19 cellular contexts compared by ENCODE assay signal in the genomic region with DNA sequence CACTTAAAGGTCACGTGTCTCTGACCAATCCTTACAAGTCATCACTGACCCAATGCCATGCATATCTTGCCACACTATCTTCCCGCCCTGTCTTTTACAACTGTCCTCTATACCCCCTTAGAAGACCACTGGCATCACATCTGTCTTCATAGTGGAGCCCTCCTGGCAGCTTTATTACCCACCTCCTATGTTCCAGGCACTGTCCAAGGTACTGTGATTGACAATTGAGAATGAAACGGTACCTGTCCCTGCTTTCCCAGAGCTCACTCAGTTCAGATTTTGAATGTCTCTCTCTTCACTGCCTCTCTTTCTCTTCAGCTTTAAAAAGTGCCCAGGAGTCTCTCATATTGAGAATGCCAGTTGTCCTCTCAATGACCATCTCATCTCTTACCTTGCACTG.
DNase-seq lines count a peak whose midpoint lies in the region; ATAC-seq, FAIRE-seq and TF ChIP-seq lines count a peak whose summit lies in the region.
"Had no signal": no experiment of that assay in that cellular context is flagged by ENCODE, and none has a peak within 500 bp of the region (broad histone marks: within the 10 kb centered on the region; RNA-seq: fewer than 3 reads in every experiment).

No MANE protein-coding gene starts in this region.

- H3K36me3 Mint-ChIP-seq in GM23338 (ENCODE audit: low read depth) (no peaks in the 10 kb centered on the region), osteocyte (ENCODE audit: unreplicated experiment) (no peaks in the 10 kb centered on the region)
- H3K36me3 Mint-ChIP-seq: CD4-positive, CD25-positive, alpha-beta regulatory T cell; CD8-positive, alpha-beta T cell had no signal

- TF ChIP-seq POLR2A in A549 (IDR thresholded peaks at IDR 0.05; ENCODE audit: low read length) = no peak
- no peak for TF ChIP-seq POLR2A in GM12878 (IDR thresholded peaks at IDR 0.05; ENCODE audit: low read depth, low read length)
- no peak for TF ChIP-seq POLR2A in suprapubic skin (IDR thresholded peaks at IDR 0.05)

- no peak for TF ChIP-seq RAD21 in A549 (conservative IDR thresholded peaks at IDR 0.05 in 1 of 2, IDR thresholded peaks at IDR 0.05 in 1 of 2)
- TF ChIP-seq RAD21 in Ishikawa (IDR thresholded peaks at IDR 0.05; ENCODE audit: low read depth) = no peak
- TF ChIP-seq RAD21 in GM12878 (IDR thresholded peaks at IDR 0.05; ENCODE audit: insufficient read depth, low read depth, low read length) = no peak

- H4K20me1 ChIP-seq in GM23338 (replicated peaks; ENCODE audit: insufficient read depth) (no peaks in the 10 kb centered on the region), GM12878 (ENCODE audit: control insufficient read depth, insufficient read depth) (no peaks in the 10 kb centered on the region)

- H3K27me3 ChIP-seq in GM23338 (ENCODE audit: insufficient read depth) = no peaks in the 10 kb centered on the region
- no peaks in the 10 kb centered on the region for H3K27me3 ChIP-seq in GM12878 (replicated peaks in 1 of 2; ENCODE audit: control insufficient read depth in 2 of 2, insufficient read depth in 2 of 2, low read length in 1 of 2)
- no peaks in the 10 kb centered on the region for H3K27me3 ChIP-seq in suprapubic skin

- intact Hi-C loops in GM12878 (cut with micrococcal nuclease; ENCODE audit: unreplicated experiment) = no loop called here

- no TSS peak for BruUV-seq in GM12878 (replicated peaks; lab: Mats Ljungman, UMichigan)

- H3K27me3 Mint-ChIP-seq in GM23338 (ENCODE audit: insufficient read depth, low read depth, poor library complexity) = no peaks in the 10 kb centered on the region
- no peaks in the 10 kb centered on the region for H3K27me3 Mint-ChIP-seq in osteocyte (ENCODE audit: unreplicated experiment)
- H3K27me3 Mint-ChIP-seq: CD4-positive, CD25-positive, alpha-beta regulatory T cell had no signal

- H3K4me1 ChIP-seq in A549 (no peaks in the 10 kb centered on the region), GM23338 (ENCODE audit: insufficient read depth) (no peaks in the 10 kb centered on the region; the same call in 1 of the 2 replicates), GM12878 (ENCODE audit: control insufficient read depth, insufficient read depth, low read length) (no peaks in the 10 kb centered on the region), suprapubic skin (no peaks in the 10 kb centered on the region)
- H3K4me1 ChIP-seq: Caco-2 had no signal

- H3K9me2 ChIP-seq in GM23338 (ENCODE audit: insufficient read depth) = no peaks in the 10 kb centered on the region

- H3K27ac ChIP-seq in A549 (no peak overlapping the region), GM23338 (ENCODE audit: low read depth) (no peak overlapping the region), GM12878 (ENCODE audit: control insufficient read depth, insufficient read depth) (no peak overlapping the region), suprapubic skin (no peak overlapping the region)
- H3K27ac ChIP-seq: C4-2B had no signal

- H3K9me3 Mint-ChIP-seq in GM23338 (no peaks in the 10 kb centered on the region; the same call in 2 of the 3 replicates), osteocyte (ENCODE audit: unreplicated experiment) (no peaks in the 10 kb centered on the region)
- H3K9me3 Mint-ChIP-seq: CD8-positive, alpha-beta T cell had no signal

- H3K4me1 Mint-ChIP-seq in GM23338 = peaks cover 7% of the 10 kb centered on the region; the same call in 2 of the 3 replicates
- H3K4me1 Mint-ChIP-seq in osteocyte (ENCODE audit: unreplicated experiment) = no peaks in the 10 kb centered on the region
- H3K4me1 Mint-ChIP-seq: CD4-positive, CD25-positive, alpha-beta regulatory T cell had no signal

- SMC1A ChIA-PET in GM12878 (lab: Charles Lee; ENCODE audit: uncharacterized antibody, unreplicated experiment) = no interaction called here

- no peaks in the 10 kb centered on the region for H3F3A ChIP-seq in GM23338 (replicated peaks; ENCODE audit: low read depth)

- H3K4me2 ChIP-seq in A549 (no peak overlapping the region), GM23338 (no peak overlapping the region), GM12878 (ENCODE audit: control insufficient read depth, insufficient read depth) (no peak overlapping the region)

- ATAC-seq in A549 (no peak), GM23338 (no peak), GM12878 (no peak), GM19455 (IDR thresholded peaks at IDR 0.05; ENCODE audit: unreplicated experiment) (no peak)
- ATAC-seq: CD8-positive, alpha-beta T cell had no signal

- DNase-seq in A549 (ENCODE audit: low read depth in 1 of 2, low spot score in 1 of 2) (no peak), GM23338 (ENCODE audit: low spot score) (peak; percentile 1), GM12878 (ENCODE audit: low read depth, low spot score) (no peak), osteocyte (ENCODE audit: extremely low spot score, unreplicated experiment) (no peak), suprapubic skin (ENCODE audit: low spot score in 2 of 2) (no peak)
- DNase-seq in activated T-cell treated with anti-CD3 and anti-CD28 coated beads, Interleukin-2, amount 50 U/mL, for 1 hour = no peak
- DNase-seq: 8988T; Caco-2; CD4-positive, CD25-positive, alpha-beta regulatory T cell; CD8-positive, alpha-beta T cell; DMS153; DND-41; GOT3 had no signal

- H3K27ac Mint-ChIP-seq in GM23338 (no peak overlapping the region), osteocyte (ENCODE audit: unreplicated experiment) (no peak overlapping the region)
- H3K27ac Mint-ChIP-seq: CD4-positive, CD25-positive, alpha-beta regulatory T cell; CD8-positive, alpha-beta T cell had no signal

- FAIRE-seq in A549 (lab: Jason Lieb, UNC) (no peak), GM12878 (lab: Jason Lieb, UNC) (no peak)
- FAIRE-seq: G401.6, H54 had no signal

- H3K9ac ChIP-seq in GM12878 (ENCODE audit: control insufficient read depth, insufficient read depth, low read length) = no peak overlapping the region

- H2AFZ ChIP-seq in GM23338 (no peak overlapping the region), GM12878 (ENCODE audit: control insufficient read depth, low read depth, low read length) (no peak overlapping the region)

- POLR2A ChIA-PET in A549 (lab: Yijun Ruan, JAX) (no interaction called here), GM12878 (lab: Charles Lee) (no interaction called here)

- in situ Hi-C loops in GM12878 (cut with MboI) = no loop called here

- H3K79me2 ChIP-seq in GM23338 (replicated peaks; ENCODE audit: insufficient read depth) (no peaks in the 10 kb centered on the region), GM12878 (ENCODE audit: control insufficient read depth, insufficient read depth, low read length) (no peaks in the 10 kb centered on the region)

- H3K4me3 ChIP-seq in A549 = no peak overlapping the region
- H3K4me3 ChIP-seq in GM23338 = no peak overlapping the region
- no peak overlapping the region for H3K4me3 ChIP-seq in GM12878
- no peak overlapping the region for H3K4me3 ChIP-seq in suprapubic skin
- H3K4me3 ChIP-seq: HAP-1 had no signal

- CTCF ChIA-PET in A549 (lab: Yijun Ruan, JAX) (interaction anchor here (0.6 kb wide), 1 partner anchor 46 kb away, joined by 4 read pairs; no protein-coding TSS in a partner anchor), GM12878 (lab: Yijun Ruan, JAX) (no interaction called here)

- RAD21 ChIA-PET in GM12878 (lab: Charles Lee; ENCODE audit: unreplicated experiment) = no interaction called here

- H3K36me3 ChIP-seq in GM23338 (ENCODE audit: insufficient read depth) (no peaks in the 10 kb centered on the region), GM12878 (ENCODE audit: control insufficient read depth in 2 of 2, insufficient read depth in 2 of 2, low read length in 1 of 2) (no peaks in the 10 kb centered on the region), suprapubic skin (no peaks in the 10 kb centered on the region)
- H3K36me3 ChIP-seq: HAP-1 had no signal

- TF ChIP-seq EP300 in A549 (IDR thresholded peaks at IDR 0.05) (no peak), Ishikawa (IDR thresholded peaks at IDR 0.05; ENCODE audit: borderline replicate concordance) (no peak), GM12878 (IDR thresholded peaks at IDR 0.05; ENCODE audit: borderline replicate concordance in 1 of 2, control insufficient read depth in 1 of 2, low read depth in 2 of 2, low read length in 2 of 2) (no peak), suprapubic skin (IDR thresholded peaks at IDR 0.05) (no peak)

- 0% methylated on average over 3 of the region's 3 CpGs for WGBS in A549 (ENCODE audit: missing lambda C conversion rate)
- 17% methylated on average over 3 of the region's 3 CpGs for WGBS in GM12878 (ENCODE audit: insufficient coverage, insufficient replicate concordance, low lambda C conversion rate, missing lambda C conversion rate)
- 43% methylated on average over 3 of the region's 3 CpGs for WGBS in suprapubic skin

- TF ChIP-seq CTCF in A549 (IDR thresholded peaks at IDR 0.05) (no peak), GM23338 (conservative IDR thresholded peaks at IDR 0.05; ENCODE audit: low read depth in 2 of 2) (no peak), GM12878 (IDR thresholded peaks at IDR 0.05 in 2 of 3, conservative IDR thresholded peaks at IDR 0.05 in 1 of 3; ENCODE audit: control insufficient read depth in 2 of 3, extremely low read depth in 1 of 3, insufficient read depth in 1 of 3, low read depth in 3 of 3, low read length in 3 of 3) (no peak), osteocyte (IDR thresholded peaks at IDR 0.05) (no peak), suprapubic skin (IDR thresholded peaks at IDR 0.05) (no peak)

- H3K4me3 Mint-ChIP-seq in GM23338 = no peak overlapping the region
- no peak overlapping the region for H3K4me3 Mint-ChIP-seq in osteocyte (ENCODE audit: unreplicated experiment)
- H3K4me3 Mint-ChIP-seq: CD4-positive, CD25-positive, alpha-beta regulatory T cell; CD8-positive, alpha-beta T cell had no signal

- H3K9me3 ChIP-seq in A549 = no peaks in the 10 kb centered on the region
- no peaks in the 10 kb centered on the region for H3K9me3 ChIP-seq in GM12878 (replicated peaks; ENCODE audit: control insufficient read depth, insufficient read depth, low read length)
- no peaks in the 10 kb centered on the region for H3K9me3 ChIP-seq in suprapubic skin
- H3K9me3 ChIP-seq: Caco-2, HAP-1 had no signal

TF ChIP-seq in A549, 52 proteins besides CTCF, POLR2A, EP300 and RAD21 (continues in another document):
- TF ChIP-seq RFX5 (IDR thresholded peaks at IDR 0.05) = no peak

TF ChIP-seq in Ishikawa, 13 proteins besides CTCF, POLR2A, EP300 and RAD21 (continues in another document):
- TF ChIP-seq CREB1 (IDR thresholded peaks at IDR 0.05; ENCODE audit: low read depth) (no peak), YY1 (IDR thresholded peaks at IDR 0.05; ENCODE audit: low read depth) (no peak), MAX (IDR thresholded peaks at IDR 0.05) (no peak), CEBPB (IDR thresholded peaks at IDR 0.05) (no peak)

Comparison
In these comparisons a context has a peak if more than half of its experiments do, and no peak if none do; other contexts are left out.
1. Of the 24 proteins assayed by ChIP-seq in both GM12878 and A549: peak only in GM12878: none; only in A549: none; in both: REST; in neither: 23.